In the genomic region with DNA sequence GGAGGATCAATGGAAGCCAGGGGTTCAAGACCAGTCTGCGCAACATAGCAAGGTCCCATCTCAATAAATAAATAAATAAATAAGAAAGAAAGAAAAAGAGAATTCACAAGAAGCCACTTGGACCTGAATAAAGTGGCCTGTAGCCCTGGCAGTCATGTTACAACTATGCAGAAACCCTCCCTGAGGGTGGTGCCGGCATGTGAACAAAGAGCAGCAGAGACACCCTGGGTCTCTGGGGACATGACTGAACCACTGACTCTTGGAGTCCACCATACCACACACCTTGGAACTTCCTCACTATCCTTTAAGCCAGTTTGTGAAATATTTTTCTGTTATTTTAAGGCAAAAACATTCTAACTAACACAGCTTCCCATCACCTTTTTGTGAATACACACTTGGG, we compare ENCODE assay signal across 22 cellular contexts.
"Had no signal": no experiment of that assay in that cellular context is flagged by ENCODE, and none has a peak within 500 bp of the region (broad histone marks: within the 10 kb centered on the region; RNA-seq: fewer than 3 reads in every experiment).

No MANE protein-coding gene starts in this region.

- H3K27me3 ChIP-seq: gastrocnemius medialis, stomach had no signal

- H3K9me3 ChIP-seq: gastrocnemius medialis, stomach had no signal

- H3K36me3 Mint-ChIP-seq: naive thymus-derived CD8-positive, alpha-beta T cell; stimulated activated effector memory CD8-positive, alpha-beta T cell treated with anti-CD3 and anti-CD28 coated beads, Interleukin-12 subunit alpha, Interleukin-12 subunit beta, amount 100 ng/mL, for 72 hours had no signal

- H3K4me3 Mint-ChIP-seq: activated CD4-positive, alpha-beta T cell treated with anti-CD3 and anti-CD28 coated beads, Interleukin-2, amount 10 ng/mL, durations not matched to agents 24 days and 14 days; activated CD8-positive, alpha-beta T cell treated with anti-CD3 and anti-CD28 coated beads, Interleukin-2, amount 10 ng/mL, durations not matched to agents 7 days and 5 days; activated naive CD4-positive, alpha-beta T cell treated with anti-CD3 and anti-CD28 coated beads for 36 hours; activated T-cell treated with anti-CD3 and anti-CD28 coated beads, Interleukin-2, amount 50 U/mL, for 4 hours; brain; central memory CD8-positive, alpha-beta T cell; naive thymus-derived CD8-positive, alpha-beta T cell; stimulated activated effector memory CD8-positive, alpha-beta T cell treated with anti-CD3 and anti-CD28 coated beads, Interleukin-12 subunit alpha, Interleukin-12 subunit beta, amount 100 ng/mL, for 72 hours; type B pancreatic cell had no signal

- H3K27ac ChIP-seq: coronary artery, gastrocnemius medialis, stomach had no signal

- ATAC-seq: activated CD8-positive, alpha-beta T cell treated with anti-CD3 and anti-CD28 coated beads, Interleukin-2, amount 10 ng/mL, durations not matched to agents 7 days and 5 days; activated T-cell treated with anti-CD3 and anti-CD28 coated beads, Interleukin-2, amount 50 U/mL, for 4 hours; gastrocnemius medialis; naive thymus-derived CD8-positive, alpha-beta T cell; sciatic nerve; stimulated activated effector memory CD8-positive, alpha-beta T cell treated with anti-CD3 and anti-CD28 coated beads, Interleukin-12 subunit alpha, Interleukin-12 subunit beta, amount 100 ng/mL, for 72 hours had no signal

- H3K27ac Mint-ChIP-seq: activated CD4-positive, alpha-beta T cell treated with anti-CD3 and anti-CD28 coated beads, Interleukin-2, amount 10 ng/mL, durations not matched to agents 24 days and 14 days; activated CD8-positive, alpha-beta T cell treated with anti-CD3 and anti-CD28 coated beads, Interleukin-2, amount 10 ng/mL, durations not matched to agents 7 days and 5 days; activated naive CD4-positive, alpha-beta T cell treated with anti-CD3 and anti-CD28 coated beads for 36 hours; naive thymus-derived CD8-positive, alpha-beta T cell; stimulated activated effector memory CD8-positive, alpha-beta T cell treated with anti-CD3 and anti-CD28 coated beads, Interleukin-12 subunit alpha, Interleukin-12 subunit beta, amount 100 ng/mL, for 72 hours; type B pancreatic cell had no signal

- H3K36me3 ChIP-seq: gastrocnemius medialis had no signal

- H3K9me3 Mint-ChIP-seq: activated CD4-positive, alpha-beta T cell treated with anti-CD3 and anti-CD28 coated beads, Interleukin-2, amount 10 ng/mL, durations not matched to agents 24 days and 14 days; activated naive CD4-positive, alpha-beta T cell treated with anti-CD3 and anti-CD28 coated beads for 36 hours; activated T-cell treated with anti-CD3 and anti-CD28 coated beads, Interleukin-2, amount 50 U/mL, for 4 hours; stimulated activated effector memory CD8-positive, alpha-beta T cell treated with anti-CD3 and anti-CD28 coated beads, Interleukin-12 subunit alpha, Interleukin-12 subunit beta, amount 100 ng/mL, for 72 hours had no signal

- FAIRE-seq: endometrium had no signal

- H3K4me3 ChIP-seq: coronary artery, gastrocnemius medialis, stomach had no signal

- H3K4me1 Mint-ChIP-seq: activated CD4-positive, alpha-beta T cell treated with anti-CD3 and anti-CD28 coated beads, Interleukin-2, amount 10 ng/mL, durations not matched to agents 24 days and 14 days; central memory CD8-positive, alpha-beta T cell; naive thymus-derived CD8-positive, alpha-beta T cell; stimulated activated effector memory CD8-positive, alpha-beta T cell treated with anti-CD3 and anti-CD28 coated beads, Interleukin-12 subunit alpha, Interleukin-12 subunit beta, amount 100 ng/mL, for 72 hours had no signal

- H3K4me1 ChIP-seq: gastrocnemius medialis had no signal

- DNase-seq: activated CD4-positive, alpha-beta T cell treated with anti-CD3 and anti-CD28 coated beads, Interleukin-2, amount 10 ng/mL, durations not matched to agents 24 days and 14 days; activated CD8-positive, alpha-beta memory T cell treated with anti-CD3 and anti-CD28 coated beads, Interleukin-2, amount 50 U/mL, for 4 hours; activated CD8-positive, alpha-beta T cell treated with anti-CD3 and anti-CD28 coated beads, Interleukin-2, amount 10 ng/mL, durations not matched to agents 7 days and 5 days; activated naive CD4-positive, alpha-beta T cell treated with anti-CD3 and anti-CD28 coated beads for 36 hours; activated T-cell treated with anti-CD3 and anti-CD28 coated beads, Interleukin-2, amount 50 U/mL, for 4 hours; erythroblast; gastrocnemius medialis; head of caudate nucleus; kidney glomerular epithelial cell; mesenchymal stem cell; naive thymus-derived CD8-positive, alpha-beta T cell; stimulated activated CD4-positive, alpha-beta T cell treated with anti-CD3 and anti-CD28 coated beads, Interleukin-4, amount 100 ng/mL, for 24 hours; stomach; T-helper 1 cell; T-helper 9 cell had no signal

- H3K27me3 Mint-ChIP-seq: activated CD4-positive, alpha-beta T cell treated with anti-CD3 and anti-CD28 coated beads, Interleukin-2, amount 10 ng/mL, durations not matched to agents 24 days and 14 days; brain; central memory CD8-positive, alpha-beta T cell; type B pancreatic cell had no signal
